23 cellular contexts compared by ENCODE assay signal in genomic region chr6:353642-354614, GRCh38. TPM values are rescaled to one million over a fixed set of nuclear protein-coding genes. Genes with fewer than 3 reads are reported as not detected.
DNase-seq lines count a peak whose midpoint lies in the region; ATAC-seq and TF ChIP-seq lines count a peak whose summit lies in the region.
"Had no signal": no experiment of that assay in that cellular context is flagged by ENCODE, and none has a peak within 500 bp of the region (broad histone marks: within the 10 kb centered on the region; RNA-seq: fewer than 3 reads in every experiment).

No MANE protein-coding gene starts in this region.

- no peaks in the 10 kb centered on the region for H3F3A ChIP-seq in neural progenitor cell (ENCODE audit: low read depth)

- H3K9me3 ChIP-seq in spleen (no peaks in the 10 kb centered on the region), neural progenitor cell (ENCODE audit: low read depth) (peaks cover 7% of the 10 kb centered on the region)
- H3K9me3 ChIP-seq: tibial artery had no signal

- H4K20me1 ChIP-seq in neural progenitor cell (ENCODE audit: low read depth), result no peaks in the 10 kb centered on the region

- ATAC-seq in GM19397 (IDR thresholded peaks at IDR 0.05; ENCODE audit: unreplicated experiment), result no peak

- H3K36me3 ChIP-seq in spleen (peaks cover 0 to 41% (median 12%) of the 10 kb centered on the region in 6 donors), neural progenitor cell (no peaks in the 10 kb centered on the region)

- WGBS in spleen, 5 donors, result 86 to 91% (median 88%) methylated on average over 18 of the region's 18 CpGs

- H2AFZ ChIP-seq in neural progenitor cell (replicated peaks), result no peak overlapping the region
- H2AFZ ChIP-seq: PC-9 had no signal

- H3K4me1 ChIP-seq in spleen (peaks cover 0 to 38% (median 30%) of the 10 kb centered on the region in 6 donors), neural progenitor cell (peaks cover 8% of the 10 kb centered on the region)
- H3K4me1 ChIP-seq: tibial artery had no signal

- H3K9ac ChIP-seq in neural progenitor cell, result no peak overlapping the region

- H3K27me3 Mint-ChIP-seq in IgD-negative memory B cell (peaks cover 1% of the 10 kb centered on the region), neural progenitor cell (ENCODE audit: insufficient read depth, low read depth) (peaks cover 6% of the 10 kb centered on the region)
- no peaks in the 10 kb centered on the region for H3K27me3 Mint-ChIP-seq in T-helper 2 cell treated with Interferon-gamma antibody and Interleukin-4, amounts not matched to agents 5 μg/mL and 100 μg/mL, for 36 hours (ENCODE audit: low read depth)
- H3K27me3 Mint-ChIP-seq: CD4-positive, alpha-beta T cell; memory B cell; stimulated activated naive CD8-positive, alpha-beta T cell treated with anti-CD3 and anti-CD28 coated beads, Interleukin-15, Interleukin-2, amounts not matched to agents 100 ng/mL and 50 ng/mL, for 24 hours had no signal

- H3K4me1 Mint-ChIP-seq in IgD-negative memory B cell (peaks cover 35 to 63% (median 52%) of the 10 kb centered on the region in 3 donors), neural progenitor cell (peaks cover 15% of the 10 kb centered on the region)
- peaks cover 2% of the 10 kb centered on the region for H3K4me1 Mint-ChIP-seq in T-helper 2 cell treated with Interferon-gamma antibody and Interleukin-4, amounts not matched to agents 5 μg/mL and 100 μg/mL, for 36 hours (ENCODE audit: low read depth)

- peak overlapping the region in 2 of 3 donors; percentile 68 to 86 for H3K27ac Mint-ChIP-seq in IgD-negative memory B cell
- no peak overlapping the region for H3K27ac Mint-ChIP-seq in T-helper 2 cell treated with Interferon-gamma antibody and Interleukin-4, amounts not matched to agents 5 μg/mL and 100 μg/mL, for 36 hours
- H3K27ac Mint-ChIP-seq in neural progenitor cell, result no peak overlapping the region
- H3K27ac Mint-ChIP-seq: CD4-positive, alpha-beta T cell; memory B cell; stimulated activated naive CD8-positive, alpha-beta T cell treated with anti-CD3 and anti-CD28 coated beads, Interleukin-15, Interleukin-2, amounts not matched to agents 100 ng/mL and 50 ng/mL, for 24 hours had no signal

- no peak overlapping the region for H3K4me2 ChIP-seq in neural progenitor cell
- H3K4me2 ChIP-seq: PC-9 had no signal

- intact Hi-C loops in spleen (cut with DNase I; ENCODE audit: low total_unique reads), result no loop called here

- no peak overlapping the region for H3K27ac ChIP-seq in spleen
- H3K27ac ChIP-seq in neural progenitor cell, result no peak overlapping the region
- H3K27ac ChIP-seq: PC-9, tibial artery had no signal

- H3K36me3 Mint-ChIP-seq in IgD-negative memory B cell, result peaks cover 16% of the 10 kb centered on the region
- H3K36me3 Mint-ChIP-seq in T-helper 2 cell treated with Interferon-gamma antibody and Interleukin-4, amounts not matched to agents 5 μg/mL and 100 μg/mL, for 36 hours (ENCODE audit: low read depth), result no peaks in the 10 kb centered on the region
- peaks cover 8% of the 10 kb centered on the region for H3K36me3 Mint-ChIP-seq in neural progenitor cell

- peak; percentile 26 for DNase-seq in SK-N-DZ (ENCODE audit: low spot score)
- DNase-seq in left kidney (ENCODE audit: low read depth, low spot score), result peak; percentile 44
- DNase-seq in spleen, result peak; percentile 75
- no peak for DNase-seq in T-helper 2 cell treated with Interferon-gamma antibody and Interleukin-4, amounts not matched to agents 5 μg/mL and 100 μg/mL, for 36 hours (ENCODE audit: low spot score)
- DNase-seq in neural progenitor cell (ENCODE audit: low spot score), result no peak
- DNase-seq: activated CD4-positive, alpha-beta T cell treated with anti-CD3 and anti-CD28 coated beads for 4 hours; activated naive CD4-positive, alpha-beta T cell treated with Interleukin-2 at 50 U/mL for 16 hours; activated T-cell treated with anti-CD3 and anti-CD28 coated beads, Interleukin-2, amount 50 U/mL, for 48 hours; amygdala; CD4-positive, alpha-beta T cell; kidney; NCI-H1436 treated with DMSO at 0.1 percent for 48 hours; NCI-H446 treated with DMSO at 0.1 percent for 48 hours; nucleus accumbens; PC-9; SIG-M5; stimulated activated CD4-positive, alpha-beta T cell treated with anti-CD3 and anti-CD28 coated beads, Interleukin-12 subunit alpha, Interleukin-12 subunit beta, amount 100 ng/mL, for 4 hours; stimulated activated CD4-positive, alpha-beta T cell treated with anti-CD3 and anti-CD28 coated beads, Interleukin-4, amount 100 ng/mL, for 24 hours; tibial artery had no signal

- no peaks in the 10 kb centered on the region for H3K27me3 ChIP-seq in spleen (replicated peaks in 1 of 7)
- no peaks in the 10 kb centered on the region for H3K27me3 ChIP-seq in neural progenitor cell
- H3K27me3 ChIP-seq: tibial artery had no signal

- H3K9me3 Mint-ChIP-seq in IgD-negative memory B cell, result peaks cover 0 to 2% (median 0%) of the 10 kb centered on the region in 3 donors
- no peaks in the 10 kb centered on the region for H3K9me3 Mint-ChIP-seq in T-helper 2 cell treated with Interferon-gamma antibody and Interleukin-4, amounts not matched to agents 5 μg/mL and 100 μg/mL, for 36 hours
- peaks cover 62% of the 10 kb centered on the region for H3K9me3 Mint-ChIP-seq in neural progenitor cell
- H3K9me3 Mint-ChIP-seq: CD4-positive, alpha-beta T cell; memory B cell; stimulated activated naive CD8-positive, alpha-beta T cell treated with anti-CD3 and anti-CD28 coated beads, Interleukin-15, Interleukin-2, amounts not matched to agents 100 ng/mL and 50 ng/mL, for 24 hours had no signal

- no peak for TF ChIP-seq POLR2A in spleen (IDR thresholded peaks at IDR 0.05)

- H3K4me3 ChIP-seq in spleen (no peak overlapping the region), neural progenitor cell (no peak overlapping the region)
- H3K4me3 ChIP-seq: PC-9, tibial artery had no signal

- H3K79me2 ChIP-seq in neural progenitor cell (ENCODE audit: low read depth), result no peaks in the 10 kb centered on the region

- TF ChIP-seq CTCF in spleen (IDR thresholded peaks at IDR 0.05 in 8 of 11, conservative IDR thresholded peaks at IDR 0.05 in 3 of 11) (no peak), neural progenitor cell (IDR thresholded peaks at IDR 0.05) (no peak)

- H3K4me3 Mint-ChIP-seq in IgD-negative memory B cell (no peak overlapping the region), neural progenitor cell (no peak overlapping the region)
- no peak overlapping the region for H3K4me3 Mint-ChIP-seq in T-helper 2 cell treated with Interferon-gamma antibody and Interleukin-4, amounts not matched to agents 5 μg/mL and 100 μg/mL, for 36 hours
- H3K4me3 Mint-ChIP-seq: CD4-positive, alpha-beta T cell; memory B cell; stimulated activated naive CD8-positive, alpha-beta T cell treated with anti-CD3 and anti-CD28 coated beads, Interleukin-15, Interleukin-2, amounts not matched to agents 100 ng/mL and 50 ng/mL, for 24 hours had no signal

RNA-seq across cellular contexts. Expression of gene IRF4, which starts 37.6 kb away (rescaled TPM):
- polyA plus RNA-seq in IgD-negative memory B cell (22.9 TPM), spleen (10 to 100 TPM in 2 of 3 donors, 1 to 10 TPM in 1; 8.7 to 11.9 (median 11.2) TPM)
- not detected in 2 replicates for polyA plus RNA-seq in SK-N-DZ (2014; cell fraction: cytosol; rRNA removed)
- not detected in 2 replicates for polyA plus RNA-seq in SK-N-DZ (2014; cell fraction: nucleus; rRNA removed)
- total RNA-seq in spleen (10 to 100 TPM; 39.2 to 91.3 (median 52.0) TPM), neural progenitor cell (ENCODE audit: low replicate concordance) (0.11 and 0.53 TPM in 2 replicates)
- total RNA-seq: PC-9 had no signal

Comparison
In these comparisons a context has a peak if more than half of its experiments do, and no peak if none do; other contexts are left out.
1. H3K27ac Mint-ChIP-seq: peak in IgD-negative memory B cell (2 of 3); none in T-helper 2 cell treated with Interferon-gamma antibody and Interleukin-4, amounts not matched to agents 5 μg/mL and 100 μg/mL, for 36 hours (single experiment) and neural progenitor cell (single experiment).
2. DNase-seq: peak in SK-N-DZ (single experiment), left kidney (single experiment) and spleen (single experiment); none in T-helper 2 cell treated with Interferon-gamma antibody and Interleukin-4, amounts not matched to agents 5 μg/mL and 100 μg/mL, for 36 hours (single experiment) and neural progenitor cell (single experiment).
3. RNA of gene IRF4, which starts 37.6 kb away (total RNA-seq): 39.2 to 91.3 TPM in spleen; 0.11 to 0.53 TPM in neural progenitor cell; every median in the first group is over 10 times any median in the second.